In genomic region chr5:53405396-53405795, GRCh38 we compare ENCODE assay signal across 22 cellular contexts.
"Had no signal": no experiment of that assay in that cellular context is flagged by ENCODE, and none has a peak within 500 bp of the region (broad histone marks: within the 10 kb centered on the region; RNA-seq: fewer than 3 reads in every experiment).

No MANE protein-coding gene starts in this region.

- H3K4me3 ChIP-seq: coronary artery, esophagus muscularis mucosa, gastrocnemius medialis, left lung, neural progenitor cell, prostate gland, right atrium auricular region, spleen, thoracic aorta, tibial nerve, upper lobe of left lung had no signal

- H3K27ac ChIP-seq: coronary artery, esophagus muscularis mucosa, gastrocnemius medialis, left lung, neural progenitor cell, prostate gland, right atrium auricular region, spleen, thoracic aorta, tibial nerve, upper lobe of left lung had no signal

- H3K36me3 ChIP-seq: esophagus muscularis mucosa, gastrocnemius medialis, left lung, neural progenitor cell, prostate gland, right atrium auricular region, spleen, thoracic aorta, tibial nerve, upper lobe of left lung had no signal

- H3K4me2 ChIP-seq: neural progenitor cell had no signal

- ATAC-seq: gastrocnemius medialis; left cardiac atrium; left lung; naive thymus-derived CD4-positive, alpha-beta T cell; sciatic nerve; stimulated activated naive B cell treated with anti-CD40 and anti-IgM and Interleukin-4, amounts not matched to agents 10 μg/mL and 1 μg/mL and 100 μg/mL, for 72 hours had no signal

- DNase-seq: dermis blood vessel endothelial cell; effector memory CD4-positive, alpha-beta T cell; foreskin fibroblast; gastrocnemius medialis; head of caudate nucleus; left cardiac atrium; left lung; mesendoderm; midbrain; naive thymus-derived CD4-positive, alpha-beta T cell; spleen; stimulated activated CD4-positive, alpha-beta T cell treated with anti-CD3 and anti-CD28 coated beads, Interleukin-2, amount 100 ng/mL, for 48 hours; stimulated activated naive B cell treated with anti-CD40 and anti-IgM and Interleukin-4, amounts not matched to agents 10 μg/mL and 1 μg/mL and 100 μg/mL, for 72 hours; upper lobe of left lung had no signal

- H3K4me1 ChIP-seq: gastrocnemius medialis, left lung, neural progenitor cell, prostate gland, right atrium auricular region, spleen, tibial nerve had no signal

- H3K9ac ChIP-seq: neural progenitor cell had no signal

- H3K27me3 ChIP-seq: esophagus muscularis mucosa, gastrocnemius medialis, left lung, neural progenitor cell, right atrium auricular region, spleen, tibial nerve, upper lobe of left lung had no signal

- H3K9me3 ChIP-seq: esophagus muscularis mucosa, gastrocnemius medialis, left lung, prostate gland, right atrium auricular region, spleen, thoracic aorta, tibial nerve, upper lobe of left lung had no signal

- H2AFZ ChIP-seq: neural progenitor cell had no signal
